In genomic region chr12:83848702-83849101, GRCh38 we compare ENCODE assay signal across 1 cellular context.
TF ChIP-seq lines count a peak whose summit lies in the region.

No MANE protein-coding gene starts in this region.

TF ChIP-seq in SK-N-SH, 30 proteins besides CTCF, POLR2A, EP300 and RAD21:
- TF ChIP-seq REST (IDR thresholded peaks at IDR 0.05; ENCODE audit: low read depth, low read length): peak; percentile 80
- no peak for TF ChIP-seq YY1 (IDR thresholded peaks at IDR 0.05; ENCODE audit: low read depth)
